ENCODE assay signal across 1 cellular context in the genomic region with DNA sequence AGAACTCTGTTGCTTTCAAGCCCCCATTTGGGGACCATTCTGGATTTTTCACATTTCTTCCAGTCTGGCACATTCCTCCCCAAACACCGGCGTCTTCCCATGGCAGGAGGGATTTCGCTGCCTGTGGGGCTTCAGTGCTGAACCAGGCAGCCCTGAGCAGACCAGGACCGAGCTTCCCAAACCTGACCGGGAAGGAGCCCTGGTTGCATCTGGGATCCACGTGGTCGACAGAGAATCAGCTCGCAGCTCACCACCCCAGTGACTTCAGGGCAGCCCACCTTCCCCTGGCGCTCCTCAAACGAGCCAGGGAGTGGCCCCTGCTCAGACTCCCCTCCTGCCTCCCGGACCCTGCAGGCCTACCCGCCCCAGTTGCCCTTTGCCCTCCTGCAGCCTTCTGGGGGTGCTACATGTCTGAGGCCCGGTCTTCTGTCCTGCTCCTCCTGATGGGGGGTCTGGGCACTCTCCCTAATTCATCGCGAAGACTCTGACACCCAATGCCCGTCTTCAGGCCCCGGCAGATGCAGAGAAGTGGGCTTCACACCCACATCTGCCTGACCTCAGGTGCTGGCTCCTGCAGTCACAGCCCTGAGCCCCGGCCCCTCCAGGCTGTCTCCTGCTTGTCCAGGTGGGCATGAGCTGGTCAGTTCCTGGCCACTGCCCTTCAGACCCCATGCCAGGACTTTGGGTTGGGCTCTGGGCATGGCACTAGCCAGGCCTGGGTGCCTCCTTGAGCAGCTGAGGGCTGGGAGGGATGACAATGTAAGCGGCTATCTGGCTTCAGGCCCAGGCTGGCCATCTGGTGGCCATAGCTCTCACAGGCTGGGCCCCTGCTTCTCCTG.
TF ChIP-seq lines count a peak whose summit lies in the region.

No MANE protein-coding gene starts in this region.

TF ChIP-seq in endothelial cell of umbilical vein, 7 proteins besides CTCF, POLR2A, EP300 and RAD21:
- TF ChIP-seq MYC (IDR thresholded peaks at IDR 0.05; ENCODE audit: low read depth, low read length), result no peak
- no peak for TF ChIP-seq JUN (IDR thresholded peaks at IDR 0.05; ENCODE audit: borderline replicate concordance, insufficient read depth, insufficient read length, low read depth)
- no peak for TF ChIP-seq MAX (IDR thresholded peaks at IDR 0.05; ENCODE audit: insufficient read depth, insufficient read length)
- TF ChIP-seq GATA2 (IDR thresholded peaks at IDR 0.05; ENCODE audit: insufficient read depth, insufficient read length, low read depth, low read length), result no peak
- no peak for TF ChIP-seq POLR2AphosphoS5 (IDR thresholded peaks at IDR 0.05; ENCODE audit: insufficient read depth, low read depth, low read length)
- TF ChIP-seq EZH2 (IDR thresholded peaks at IDR 0.05; ENCODE audit: borderline replicate concordance, low read depth, low read length, severe bottlenecking), result no peak
- TF ChIP-seq FOS (IDR thresholded peaks at IDR 0.05; ENCODE audit: borderline replicate concordance, insufficient read depth, low read length), result no peak
